17 cellular contexts compared by ENCODE assay signal in the genomic region with DNA sequence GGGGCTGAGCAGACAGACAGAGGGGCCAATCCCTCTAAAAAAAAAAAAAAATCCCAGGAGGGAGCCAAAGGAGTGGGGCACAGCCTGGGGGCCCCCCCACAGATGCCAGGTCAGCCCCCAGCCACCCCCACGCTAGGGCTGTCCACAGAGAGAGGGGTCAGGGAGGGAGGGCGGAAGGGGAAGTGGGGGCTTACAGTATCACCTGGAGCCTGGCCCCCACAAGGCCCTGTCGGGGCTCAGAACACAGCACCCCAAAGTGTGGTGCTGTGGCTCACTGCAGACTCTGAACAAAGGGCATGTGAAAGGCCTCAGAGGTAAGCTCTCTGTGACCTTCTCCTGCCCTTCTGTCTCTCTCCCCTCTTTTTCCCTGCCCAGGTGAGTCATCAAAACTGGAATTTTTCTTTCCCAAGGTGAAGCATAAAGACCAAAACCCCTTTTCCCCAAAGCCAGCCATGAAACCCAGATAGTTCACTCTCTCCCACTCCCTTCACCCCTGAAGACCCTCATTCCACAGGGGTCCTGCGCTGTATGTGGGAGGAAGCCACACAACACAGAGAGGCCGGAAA. TPM values are rescaled to one million over a fixed set of nuclear protein-coding genes. Genes with fewer than 3 reads are reported as not detected.
A peak's percentile ranks its signal among the peaks of the same experiment; 100 is the strongest.
DNase-seq lines count a peak whose midpoint lies in the region; ATAC-seq, FAIRE-seq and TF ChIP-seq lines count a peak whose summit lies in the region.
"Had no signal": no experiment of that assay in that cellular context is flagged by ENCODE, and none has a peak within 500 bp of the region (broad histone marks: within the 10 kb centered on the region; RNA-seq: fewer than 3 reads in every experiment).

No MANE protein-coding gene starts in this region.

- H2BK15ac ChIP-seq in neuronal stem cell (ENCODE audit: low read length), result no peak overlapping the region

- H3K14ac ChIP-seq in neuronal stem cell (ENCODE audit: low read length), result no peak overlapping the region

- no peaks in the 10 kb centered on the region for H3K27me3 ChIP-seq in right cardiac atrium (ENCODE audit: control insufficient read depth, insufficient read depth)
- peaks cover 33% of the 10 kb centered on the region for H3K27me3 ChIP-seq in left ventricle myocardium inferior (ENCODE audit: low read depth)
- H3K27me3 ChIP-seq in endodermal cell (ENCODE audit: control insufficient read depth, insufficient read depth, low read length, poor library complexity, severe bottlenecking), result no peaks in the 10 kb centered on the region
- no peaks in the 10 kb centered on the region for H3K27me3 ChIP-seq in neuronal stem cell (ENCODE audit: control insufficient read depth in 3 of 3, insufficient read depth in 3 of 3, low read depth in 1 of 3, low read length in 3 of 3)
- H3K27me3 ChIP-seq: gastroesophageal sphincter, MG63 had no signal

- no peak for ATAC-seq in right cardiac atrium
- ATAC-seq: activated naive CD4-positive, alpha-beta T cell treated with anti-CD3 and anti-CD28 coated beads, Interleukin-2, amount 50 U/mL, for 72 hours; gastroesophageal sphincter; Panc1 had no signal

- H2BK120ac ChIP-seq in neuronal stem cell (ENCODE audit: low read depth, low read length), result no peak overlapping the region

- H4K91ac ChIP-seq in neuronal stem cell (ENCODE audit: low read depth, low read length, poor library complexity), result no peak overlapping the region

- H2AFZ ChIP-seq in neuronal stem cell (ENCODE audit: low read length), result no peak overlapping the region

- TF ChIP-seq CTCF in left ventricle myocardium inferior (IDR thresholded peaks at IDR 0.05; ENCODE audit: borderline replicate concordance) (no peak), endodermal cell (conservative IDR thresholded peaks at IDR 0.05) (no peak)

- H3K9ac ChIP-seq in endodermal cell (ENCODE audit: extremely low read depth, low read length, poor library complexity, severe bottlenecking), result no peak overlapping the region
- no peak overlapping the region for H3K9ac ChIP-seq in neuronal stem cell (ENCODE audit: low read depth, low read length, poor library complexity)

- no peaks in the 10 kb centered on the region for H3K9me3 Mint-ChIP-seq in endodermal cell
- H3K9me3 Mint-ChIP-seq: activated naive CD4-positive, alpha-beta T cell treated with anti-CD3 and anti-CD28 coated beads, Interleukin-2, amount 50 U/mL, for 72 hours had no signal

- peak in 2 of 3 donors; percentile 1 to 30 for DNase-seq in right cardiac atrium
- no peak for DNase-seq in left ventricle myocardium inferior
- DNase-seq in endodermal cell, result no peak
- DNase-seq in neuronal stem cell (ENCODE audit: low spot score), result no peak
- DNase-seq in urothelium cell line (ENCODE audit: low spot score), result peak; percentile 44
- DNase-seq in amniotic stem cell (lab: John Stamatoyannopoulos, UW), result no peak
- DNase-seq in NCI-H2227 treated with DMSO at 0.1 percent for 48 hours (lab: John Stamatoyannopoulos, UW), result no peak
- no peak for DNase-seq in NCI-H748 treated with DMSO at 0.1 percent for 48 hours (lab: John Stamatoyannopoulos, UW)
- DNase-seq: activated CD8-positive, alpha-beta memory T cell treated with anti-CD3 and anti-CD28 coated beads, Interleukin-2, amount 50 U/mL, for 48 hours; central memory CD4-positive, alpha-beta T cell; MG63; NCI-H187 treated with DMSO at 0.1 percent for 48 hours; NCI-H524 treated with DMSO at 0.1 percent for 48 hours had no signal

- no peaks in the 10 kb centered on the region for H3K27me3 Mint-ChIP-seq in endodermal cell (ENCODE audit: insufficient read depth)

- H3K27ac ChIP-seq in right cardiac atrium (ENCODE audit: low read length) (no peak overlapping the region), left ventricle myocardium inferior (replicated peaks) (no peak overlapping the region), endodermal cell (ENCODE audit: low read depth, low read length) (no peak overlapping the region), neuronal stem cell (replicated peaks; ENCODE audit: low read length) (no peak overlapping the region)
- H3K27ac ChIP-seq: gastroesophageal sphincter, prostate gland had no signal

- H3K4ac ChIP-seq in neuronal stem cell (ENCODE audit: low read length), result no peak overlapping the region

- intact Hi-C loops in right cardiac atrium (cut with DNase I) (no loop called here), left ventricle myocardium inferior (cut with micrococcal nuclease) (no loop called here)

- H3K27ac Mint-ChIP-seq in endodermal cell, result peak overlapping the region; percentile 79

- H2BK12ac ChIP-seq in neuronal stem cell (ENCODE audit: low read length), result no peak overlapping the region

- H3K4me3 Mint-ChIP-seq in endodermal cell, result no peak overlapping the region

- H3K4me2 ChIP-seq in neuronal stem cell (ENCODE audit: insufficient read depth, low read length, poor library complexity, severe bottlenecking), result no peak overlapping the region

- H3K36me3 ChIP-seq in left ventricle myocardium inferior (no peaks in the 10 kb centered on the region), endodermal cell (ENCODE audit: control insufficient read depth, insufficient read depth, low read length) (no peaks in the 10 kb centered on the region), neuronal stem cell (replicated peaks in 1 of 2; ENCODE audit: control insufficient read depth in 2 of 2, insufficient read depth in 2 of 2, low read length in 2 of 2) (no peaks in the 10 kb centered on the region)
- H3K36me3 ChIP-seq: gastroesophageal sphincter, MG63, prostate gland had no signal

- peaks cover 12% of the 10 kb centered on the region for H3K79me1 ChIP-seq in neuronal stem cell (ENCODE audit: low read depth, low read length)

- H3K23ac ChIP-seq in neuronal stem cell (ENCODE audit: low read depth, low read length, poor library complexity), result no peak overlapping the region

- 87% methylated on average over 5 of the region's 5 CpGs for WGBS in right cardiac atrium
- 84 to 91% methylated on average over 2 to 5 of the region's 5 CpGs for WGBS in endodermal cell (ENCODE audit: insufficient coverage in 1 of 2, insufficient read length in 1 of 2), 2 experiments
- WGBS in neuronal stem cell (ENCODE audit: extremely low coverage in 2 of 2, insufficient read length in 2 of 2, insufficient replicate concordance in 1 of 2), 2 donors, result no CpG with 5 or more reads among the region's 5 CpGs

- no peak for FAIRE-seq in urothelium cell line (lab: Jason Lieb, UNC)

- peak overlapping the region; percentile 25 for H3K18ac ChIP-seq in neuronal stem cell (ENCODE audit: low read length)

- H3K4me1 ChIP-seq in right cardiac atrium (ENCODE audit: control insufficient read depth, insufficient read depth, low read length) (no peaks in the 10 kb centered on the region), left ventricle myocardium inferior (peaks cover 33% of the 10 kb centered on the region), endodermal cell (ENCODE audit: control insufficient read depth, insufficient read depth, low read length) (peaks cover 4% of the 10 kb centered on the region), neuronal stem cell (ENCODE audit: control insufficient read depth in 2 of 2, insufficient read depth in 1 of 2, low read depth in 1 of 2, low read length in 2 of 2) (peaks cover 3 to 28% of the 10 kb centered on the region in 2 donors)

- no peaks in the 10 kb centered on the region for H3K9me3 ChIP-seq in right cardiac atrium (ENCODE audit: control insufficient read depth, low read length)
- no peaks in the 10 kb centered on the region for H3K9me3 ChIP-seq in left ventricle myocardium inferior (replicated peaks)
- no peaks in the 10 kb centered on the region for H3K9me3 ChIP-seq in endodermal cell (ENCODE audit: control insufficient read depth, low read length)
- no peaks in the 10 kb centered on the region for H3K9me3 ChIP-seq in neuronal stem cell (replicated peaks in 1 of 2; ENCODE audit: control insufficient read depth in 2 of 2, insufficient read depth in 1 of 2, low read depth in 1 of 2, low read length in 2 of 2)
- H3K9me3 ChIP-seq: gastroesophageal sphincter, MG63, prostate gland had no signal

- H3K4me3 ChIP-seq in right cardiac atrium (ENCODE audit: low read length), result no peak overlapping the region
- H3K4me3 ChIP-seq in left ventricle myocardium inferior, result no peak overlapping the region
- H3K4me3 ChIP-seq in endodermal cell (ENCODE audit: low read length), result no peak overlapping the region
- no peak overlapping the region for H3K4me3 ChIP-seq in neuronal stem cell (ENCODE audit: low read length in 2 of 2)
- H3K4me3 ChIP-seq: gastroesophageal sphincter, MG63, prostate gland had no signal

- peaks cover 5% of the 10 kb centered on the region for H3K4me1 Mint-ChIP-seq in endodermal cell

- no peaks in the 10 kb centered on the region for H3K36me3 Mint-ChIP-seq in endodermal cell (ENCODE audit: low read depth)
- H3K36me3 Mint-ChIP-seq: activated naive CD4-positive, alpha-beta T cell treated with anti-CD3 and anti-CD28 coated beads, Interleukin-2, amount 50 U/mL, for 72 hours had no signal

- H2AK5ac ChIP-seq in neuronal stem cell (ENCODE audit: low read depth, low read length), result peak overlapping the region; percentile 9

- H2BK5ac ChIP-seq in neuronal stem cell (ENCODE audit: low read length), result no peak overlapping the region

- H4K8ac ChIP-seq in neuronal stem cell (ENCODE audit: low read depth, low read length), result no peak overlapping the region

RNA-seq across cellular contexts. Expression of gene BIN1, which starts 13.9 kb away (rescaled TPM):
- 10 to 100 TPM in 3 of 4 donors, 1 to 10 TPM in 1; 6.6 to 12.0 (median 10.4) TPM for total RNA-seq in right cardiac atrium
- polyA plus RNA-seq in right cardiac atrium, result 5.9 TPM
- total RNA-seq in left ventricle myocardium inferior, result 15.8 TPM
- 10 to 100 TPM; 41.7 to 45.9 TPM for total RNA-seq in endodermal cell
- polyA plus RNA-seq in endodermal cell (2013, experiment 1 of 2), result 51.8 TPM
- 45.1 TPM for polyA plus RNA-seq in endodermal cell (2013, experiment 2 of 2)
- polyA plus RNA-seq in neuronal stem cell (2013, experiment 1 of 2), result 58.5 TPM
- 59.1 TPM for polyA plus RNA-seq in neuronal stem cell (2013, experiment 2 of 2)

Comparison
In these comparisons a context has a peak if more than half of its experiments do, and no peak if none do; other contexts are left out.
1. DNase-seq: peak in right cardiac atrium (2 of 3) and urothelium cell line (single experiment); none in left ventricle myocardium inferior (single experiment), endodermal cell (single experiment), neuronal stem cell (single experiment), amniotic stem cell (single experiment), NCI-H2227 treated with DMSO at 0.1 percent for 48 hours (single experiment) and NCI-H748 treated with DMSO at 0.1 percent for 48 hours (single experiment).